ENCODE assay signal across 12 cellular contexts in genomic region chr14:79842270-79842669, GRCh38.
DNase-seq lines count a peak whose midpoint lies in the region; ATAC-seq, FAIRE-seq and TF ChIP-seq lines count a peak whose summit lies in the region.
"Had no signal": no experiment of that assay in that cellular context is flagged by ENCODE, and none has a peak within 500 bp of the region (broad histone marks: within the 10 kb centered on the region; RNA-seq: fewer than 3 reads in every experiment).

No MANE protein-coding gene starts in this region.

- DNase-seq in DMS53 (lab: John Stamatoyannopoulos, UW) (peak; percentile 60), RWPE2 (ENCODE audit: low spot score) (no peak), foreskin fibroblast (peak; percentile 6 to 67), posterior vena cava (ENCODE audit: low spot score) (peak; percentile 84), frontal cortex (ENCODE audit: low spot score in 2 of 2) (no peak), ureter (ENCODE audit: low spot score) (no peak)
- no peak for DNase-seq in stimulated activated naive CD4-positive, alpha-beta T cell (lab: John Stamatoyannopoulos, UW)
- DNase-seq: activated naive CD4-positive, alpha-beta T cell; effector memory CD8-positive, alpha-beta T cell; left colon; SHP77 treated with DMSO at 0.1 percent for 48 hours had no signal

- FAIRE-seq in frontal cortex (lab: Jason Lieb, UNC): no peak

- ATAC-seq in RWPE2 (ENCODE audit: low read depth) (peak; percentile 72; the same call in 1 of the 3 replicates), GM19452 (IDR thresholded peaks at IDR 0.05; ENCODE audit: unreplicated experiment) (no peak)
- ATAC-seq: effector memory CD8-positive, alpha-beta T cell; left colon had no signal

- no peaks in the 10 kb centered on the region for H3K9me3 ChIP-seq in RWPE2 (ENCODE audit: severe bottlenecking)

- no peaks in the 10 kb centered on the region for H3K27me3 ChIP-seq in RWPE2 (ENCODE audit: insufficient read depth, poor library complexity, severe bottlenecking)

- intact Hi-C loops in posterior vena cava (cut with DNase I): no loop called here

- H3K27ac ChIP-seq in RWPE2 (ENCODE audit: poor library complexity, severe bottlenecking): no peak overlapping the region

- H3K4me1 ChIP-seq in RWPE2 (ENCODE audit: insufficient read depth, poor library complexity, severe bottlenecking): no peaks in the 10 kb centered on the region

- H3K36me3 ChIP-seq in RWPE2 (ENCODE audit: low read depth): no peaks in the 10 kb centered on the region

- H3K4me3 ChIP-seq in RWPE2 (ENCODE audit: severe bottlenecking) (no peak overlapping the region), foreskin fibroblast (ENCODE audit: low read depth in 1 of 2, low read length in 2 of 2) (no peak overlapping the region)

- TF ChIP-seq CTCF in RWPE2 (IDR thresholded peaks at IDR 0.05; ENCODE audit: poor library complexity, severe bottlenecking) (no peak), foreskin fibroblast (IDR thresholded peaks at IDR 0.05; ENCODE audit: low read depth, low read length) (no peak)

Comparison
In these comparisons a context has a peak if more than half of its experiments do, and no peak if none do; other contexts are left out.
1. DNase-seq: peak in DMS53 (single experiment), foreskin fibroblast (2 of 2) and posterior vena cava (single experiment); none in RWPE2 (single experiment), frontal cortex (0 of 2), ureter (single experiment) and stimulated activated naive CD4-positive, alpha-beta T cell (0 of 6).